1 cellular context compared by ENCODE assay signal in genomic region chr19:32392142-32392541, GRCh38.
TF ChIP-seq lines count a peak whose summit lies in the region.

No MANE protein-coding gene starts in this region.

TF ChIP-seq in H1, 55 proteins besides CTCF, POLR2A, EP300 and RAD21:
- no peak for TF ChIP-seq SUZ12 (IDR thresholded peaks at IDR 0.05; ENCODE audit: low read length)
- no peak for TF ChIP-seq KDM1A (IDR thresholded peaks at IDR 0.05; ENCODE audit: borderline replicate concordance, low read length)
- TF ChIP-seq SAP30 (IDR thresholded peaks at IDR 0.05; ENCODE audit: insufficient read depth, insufficient replicate concordance, low read length): no peak
- TF ChIP-seq MAFK (IDR thresholded peaks at IDR 0.05; ENCODE audit: low read depth, low read length): no peak
- TF ChIP-seq KDM4A (IDR thresholded peaks at IDR 0.05; ENCODE audit: low read depth, low read length, severe bottlenecking): no peak
- no peak for TF ChIP-seq ATF2 (IDR thresholded peaks at IDR 0.05; ENCODE audit: low read length)
- TF ChIP-seq SRF (IDR thresholded peaks at IDR 0.05; ENCODE audit: low read depth, low read length): no peak
- no peak for TF ChIP-seq GTF2F1 (IDR thresholded peaks at IDR 0.05; ENCODE audit: borderline replicate concordance, low read depth, low read length)
- TF ChIP-seq CEBPB (IDR thresholded peaks at IDR 0.05; ENCODE audit: low read depth, low read length): no peak
- no peak for TF ChIP-seq SP2 (IDR thresholded peaks at IDR 0.05; ENCODE audit: low read length)
- TF ChIP-seq BACH1 (IDR thresholded peaks at IDR 0.05; ENCODE audit: low read length): no peak
- TF ChIP-seq NRF1 (IDR thresholded peaks at IDR 0.05; ENCODE audit: low read depth, low read length): no peak
- TF ChIP-seq CHD7 (IDR thresholded peaks at IDR 0.05; ENCODE audit: insufficient replicate concordance, low read length): no peak
- no peak for TF ChIP-seq CBX8 (IDR thresholded peaks at IDR 0.05; ENCODE audit: borderline replicate concordance, low read depth, low read length)
- TF ChIP-seq SP4 (IDR thresholded peaks at IDR 0.05; ENCODE audit: low read length): no peak
TF ChIP-seq in H1: peak in this region for 0.
